In the genomic region with DNA sequence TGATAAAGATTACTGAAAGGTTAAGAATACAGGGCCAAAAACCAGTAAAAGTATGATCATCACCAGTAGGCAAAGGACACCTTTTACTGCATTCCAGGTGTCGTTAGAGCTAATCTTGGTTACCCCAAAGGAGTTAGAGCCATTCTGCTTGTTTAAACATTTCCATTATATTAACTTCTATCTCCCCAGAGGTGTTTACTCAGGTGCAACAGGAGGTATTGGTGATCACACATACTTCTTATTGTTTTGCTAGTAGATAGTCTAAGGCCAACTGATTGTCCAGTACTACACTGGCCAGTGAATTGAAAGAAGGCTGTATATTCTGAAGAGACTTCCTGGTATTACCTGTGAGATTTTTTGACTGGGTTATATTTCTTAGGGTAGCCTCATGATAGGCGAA, we compare ENCODE assay signal across 19 cellular contexts. TPM values are rescaled to one million over a fixed set of nuclear protein-coding genes. Genes with fewer than 3 reads are reported as not detected.
DNase-seq lines count a peak whose midpoint lies in the region; ATAC-seq, FAIRE-seq and TF ChIP-seq lines count a peak whose summit lies in the region.
"Had no signal": no experiment of that assay in that cellular context is flagged by ENCODE, and none has a peak within 500 bp of the region (broad histone marks: within the 10 kb centered on the region; RNA-seq: fewer than 3 reads in every experiment).

No MANE protein-coding gene starts in this region.

- no peaks in the 10 kb centered on the region for H4K20me1 ChIP-seq in hepatocyte (ENCODE audit: insufficient read depth, poor library complexity, severe bottlenecking)

- TF ChIP-seq CTCF in A549 (IDR thresholded peaks at IDR 0.05) (no peak), esophagus muscularis mucosa (IDR thresholded peaks at IDR 0.05) (no peak), progenitor cell of endocrine pancreas (IDR thresholded peaks at IDR 0.05; ENCODE audit: unreplicated experiment) (no peak), hepatocyte (IDR thresholded peaks at IDR 0.05; ENCODE audit: poor library complexity) (no peak)

- H3K4me1 ChIP-seq in A549 = no peaks in the 10 kb centered on the region
- no peaks in the 10 kb centered on the region for H3K4me1 ChIP-seq in esophagus muscularis mucosa
- no peaks in the 10 kb centered on the region for H3K4me1 ChIP-seq in hepatocyte (ENCODE audit: insufficient read depth)

- H3K9me3 Mint-ChIP-seq in progenitor cell of endocrine pancreas (ENCODE audit: low read depth) = peaks cover 34% of the 10 kb centered on the region

- H3K27me3 Mint-ChIP-seq in progenitor cell of endocrine pancreas = no peaks in the 10 kb centered on the region
- H3K27me3 Mint-ChIP-seq: CD4-positive, alpha-beta memory T cell had no signal

- ATAC-seq in A549 (no peak), HG03342 (IDR thresholded peaks at IDR 0.05; ENCODE audit: unreplicated experiment) (no peak)

- in situ Hi-C loops in KBM-7 (cut with MboI; ENCODE audit: low pct_unique_long_range_greater_than_20kb, low sequenced_read_pairs) = no loop called here

- no peak overlapping the region for H3K4me2 ChIP-seq in A549
- H3K4me2 ChIP-seq in hepatocyte = no peak overlapping the region

- no peak overlapping the region for H3K4me3 ChIP-seq in A549
- H3K4me3 ChIP-seq in esophagus muscularis mucosa = no peak overlapping the region
- no peak overlapping the region for H3K4me3 ChIP-seq in hepatocyte

- H2AFZ ChIP-seq in hepatocyte = no peak overlapping the region

- CTCF ChIA-PET in A549 (lab: Yijun Ruan, JAX) = no interaction called here

- H3K4me3 Mint-ChIP-seq in progenitor cell of endocrine pancreas (ENCODE audit: low read depth) = no peak overlapping the region
- H3K4me3 Mint-ChIP-seq: CD4-positive, alpha-beta memory T cell had no signal

- no peaks in the 10 kb centered on the region for H3K9me3 ChIP-seq in A549
- no peaks in the 10 kb centered on the region for H3K9me3 ChIP-seq in esophagus muscularis mucosa
- H3K9me3 ChIP-seq in hepatocyte (ENCODE audit: low read depth) = no peaks in the 10 kb centered on the region

- H3K27me3 ChIP-seq in esophagus muscularis mucosa (no peaks in the 10 kb centered on the region), hepatocyte (no peaks in the 10 kb centered on the region)

- no peaks in the 10 kb centered on the region for H3K9me2 ChIP-seq in hepatocyte (replicated peaks; ENCODE audit: insufficient read depth)

- DNase-seq in A549 (ENCODE audit: low read depth in 1 of 2, low spot score in 1 of 2) (no peak), NCI-H146 (lab: John Stamatoyannopoulos, UW) (peak; percentile 56), esophagus muscularis mucosa (ENCODE audit: extremely low spot score) (peak; percentile 17), progenitor cell of endocrine pancreas (ENCODE audit: low spot score, unreplicated experiment) (no peak), hepatocyte (ENCODE audit: low spot score) (no peak), KBM-7 (no peak)
- DNase-seq: 8988T; C1 segment of cervical spinal cord; CD4-positive, alpha-beta memory T cell; COR-L47; DMS153; DND-41; GOT3; H7; HCEC 1CT had no signal

- TF ChIP-seq RAD21 in A549 (conservative IDR thresholded peaks at IDR 0.05 in 1 of 2, IDR thresholded peaks at IDR 0.05 in 1 of 2) = no peak

- no peaks in the 10 kb centered on the region for H3K79me2 ChIP-seq in hepatocyte

- H3K4me1 Mint-ChIP-seq in progenitor cell of endocrine pancreas (ENCODE audit: low read depth) = peaks cover 13% of the 10 kb centered on the region
- H3K4me1 Mint-ChIP-seq: CD4-positive, alpha-beta memory T cell had no signal

- WGBS in A549 (ENCODE audit: missing lambda C conversion rate) = 35% methylated on average over 2 of the region's 2 CpGs
- 74% methylated on average over 2 of the region's 2 CpGs for WGBS in esophagus muscularis mucosa
- 65% methylated on average over 2 of the region's 2 CpGs for WGBS in hepatocyte (ENCODE audit: low lambda C conversion rate, missing lambda C conversion rate)

- H3K36me3 Mint-ChIP-seq in progenitor cell of endocrine pancreas (ENCODE audit: insufficient read depth) = no peaks in the 10 kb centered on the region
- H3K36me3 Mint-ChIP-seq: CD4-positive, alpha-beta memory T cell had no signal

- TF ChIP-seq POLR2A in A549 (IDR thresholded peaks at IDR 0.05; ENCODE audit: low read length) (no peak), esophagus muscularis mucosa (IDR thresholded peaks at IDR 0.05; ENCODE audit: low read depth) (no peak)

- intact Hi-C loops in esophagus muscularis mucosa (cut with DNase I) = no loop called here

- peak overlapping the region; percentile 21 for H3K27ac Mint-ChIP-seq in progenitor cell of endocrine pancreas

- FAIRE-seq in A549 (lab: Jason Lieb, UNC) = peak; percentile 18
- FAIRE-seq: G401.6, GM12892 had no signal

- TF ChIP-seq EP300 in A549 (IDR thresholded peaks at IDR 0.05) = no peak
- TF ChIP-seq EP300 in esophagus muscularis mucosa (IDR thresholded peaks at IDR 0.05) = no peak

- no peak overlapping the region for H3K27ac ChIP-seq in A549
- no peak overlapping the region for H3K27ac ChIP-seq in esophagus muscularis mucosa (replicated peaks in 1 of 4)
- H3K27ac ChIP-seq in hepatocyte = no peak overlapping the region

- H3K36me3 ChIP-seq in esophagus muscularis mucosa (no peaks in the 10 kb centered on the region), hepatocyte (replicated peaks; ENCODE audit: insufficient read depth, low read depth) (no peaks in the 10 kb centered on the region)

- POLR2A ChIA-PET in A549 (lab: Yijun Ruan, JAX) = no interaction called here

TF ChIP-seq in A549, 52 proteins besides CTCF, POLR2A, EP300 and RAD21 (continues in another document):
- no peak for TF ChIP-seq ZC3H11A (IDR thresholded peaks at IDR 0.05)
- no peak for TF ChIP-seq NR3C1 (IDR thresholded peaks at IDR 0.05)
- no peak for TF ChIP-seq HEYL (CRISPR knock-in tag; IDR thresholded peaks at IDR 0.05)
- no peak for TF ChIP-seq GATA3 (IDR thresholded peaks at IDR 0.05; ENCODE audit: borderline replicate concordance)
- TF ChIP-seq, protein P1, sequence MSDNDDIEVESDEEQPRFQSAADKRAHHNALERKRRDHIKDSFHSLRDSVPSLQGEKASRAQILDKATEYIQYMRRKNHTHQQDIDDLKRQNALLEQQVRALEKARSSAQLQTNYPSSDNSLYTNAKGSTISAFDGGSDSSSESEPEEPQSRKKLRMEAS (IDR thresholded peaks at IDR 0.05) = no peak
- TF ChIP-seq CEBPB (IDR thresholded peaks at IDR 0.05) = no peak
- no peak for TF ChIP-seq CHD4 (IDR thresholded peaks at IDR 0.05; ENCODE audit: borderline replicate concordance)
- no peak for TF ChIP-seq CHD2 (IDR thresholded peaks at IDR 0.05; ENCODE audit: low read length, partially characterized antibody)
- no peak for TF ChIP-seq MAFK (IDR thresholded peaks at IDR 0.05; ENCODE audit: partially characterized antibody)
- TF ChIP-seq SMC3 (IDR thresholded peaks at IDR 0.05) = no peak
- TF ChIP-seq FOSL2 (IDR thresholded peaks at IDR 0.05) = no peak
- no peak for TF ChIP-seq FOSL2 (CRISPR knock-in tag; IDR thresholded peaks at IDR 0.05)
- TF ChIP-seq CBX8 (IDR thresholded peaks at IDR 0.05) = no peak
- TF ChIP-seq, protein P2, sequence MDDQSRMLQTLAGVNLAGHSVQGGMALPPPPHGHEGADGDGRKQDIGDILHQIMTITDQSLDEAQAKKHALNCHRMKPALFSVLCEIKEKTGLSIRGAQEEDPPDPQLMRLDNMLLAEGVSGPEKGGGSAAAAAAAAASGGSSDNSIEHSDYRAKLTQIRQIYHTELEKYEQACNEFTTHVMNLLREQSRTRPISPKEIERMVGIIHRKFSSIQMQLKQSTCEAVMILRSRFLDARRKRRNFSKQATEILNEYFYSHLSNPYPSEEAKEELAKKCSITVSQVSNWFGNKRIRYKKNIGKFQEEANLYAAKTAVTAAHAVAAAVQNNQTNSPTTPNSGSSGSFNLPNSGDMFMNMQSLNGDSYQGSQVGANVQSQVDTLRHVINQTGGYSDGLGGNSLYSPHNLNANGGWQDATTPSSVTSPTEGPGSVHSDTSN (IDR thresholded peaks at IDR 0.05) = no peak
- TF ChIP-seq, protein P3, sequence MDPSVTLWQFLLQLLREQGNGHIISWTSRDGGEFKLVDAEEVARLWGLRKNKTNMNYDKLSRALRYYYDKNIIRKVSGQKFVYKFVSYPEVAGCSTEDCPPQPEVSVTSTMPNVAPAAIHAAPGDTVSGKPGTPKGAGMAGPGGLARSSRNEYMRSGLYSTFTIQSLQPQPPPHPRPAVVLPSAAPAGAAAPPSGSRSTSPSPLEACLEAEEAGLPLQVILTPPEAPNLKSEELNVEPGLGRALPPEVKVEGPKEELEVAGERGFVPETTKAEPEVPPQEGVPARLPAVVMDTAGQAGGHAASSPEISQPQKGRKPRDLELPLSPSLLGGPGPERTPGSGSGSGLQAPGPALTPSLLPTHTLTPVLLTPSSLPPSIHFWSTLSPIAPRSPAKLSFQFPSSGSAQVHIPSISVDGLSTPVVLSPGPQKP (IDR thresholded peaks at IDR 0.05; ENCODE audit: low read depth, low read length) = no peak
- TF ChIP-seq, protein P4, sequence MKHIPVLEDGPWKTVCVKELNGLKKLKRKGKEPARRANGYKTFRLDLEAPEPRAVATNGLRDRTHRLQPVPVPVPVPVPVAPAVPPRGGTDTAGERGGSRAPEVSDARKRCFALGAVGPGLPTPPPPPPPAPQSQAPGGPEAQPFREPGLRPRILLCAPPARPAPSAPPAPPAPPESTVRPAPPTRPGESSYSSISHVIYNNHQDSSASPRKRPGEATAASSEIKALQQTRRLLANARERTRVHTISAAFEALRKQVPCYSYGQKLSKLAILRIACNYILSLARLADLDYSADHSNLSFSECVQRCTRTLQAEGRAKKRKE (CRISPR knock-in tag; IDR thresholded peaks at IDR 0.05; ENCODE audit: low read depth) = no peak

RNA-seq across cellular contexts. Expression of gene MKRN3, which starts 22.8 kb away (rescaled TPM):
- polyA plus RNA-seq in A549 (2011; rRNA removed) (3.0 and 3.7 TPM in 2 replicates), A549 (2017; fragmentation: RNase III; extraction: RNeasy Plus Mini Kit Qiagen cat#74134 plus additional on column Dnase treatment) (3.3 to 4.7 TPM (median 3.6 TPM) in 3 replicates), hepatocyte (not detected in 2 replicates)
- 2.6 and 3.1 TPM in 2 replicates for polyA plus RNA-seq in A549 (2012; cell fraction: cytosol; rRNA removed)
- polyA plus RNA-seq in A549 (2012; cell fraction: nucleus; rRNA removed) = 3.5 and 5.0 TPM in 2 replicates
- 5.9 and 7.2 TPM in 2 replicates for polyA minus RNA-seq in A549 (2011; rRNA and poly(A)+ RNA removed)
- total RNA-seq in esophagus muscularis mucosa (under 1 TPM in 3 of 4 donors, not detected in 1; 0.42 to 0.65 (median 0.46) TPM), progenitor cell of endocrine pancreas (0.24 and 0.46 TPM in 2 replicates), hepatocyte (0.57 TPM in 1 of 2 replicates, not detected in the other)
- total RNA-seq: A673, H7 had no signal

RNA-seq across cellular contexts. Expression of gene MAGEL2, which starts 59.4 kb away (rescaled TPM):
- polyA plus RNA-seq in A549 (2011; rRNA removed) (0.04 TPM in 1 of 2 replicates, not detected in the other), A549 (2017; fragmentation: RNase III; extraction: RNeasy Plus Mini Kit Qiagen cat#74134 plus additional on column Dnase treatment) (not detected in 3 replicates), hepatocyte (15.6 and 16.0 TPM in 2 replicates)
- polyA plus RNA-seq in A549 (2012; cell fraction: cytosol; rRNA removed) = 0.01 and 0.06 TPM in 2 replicates
- polyA plus RNA-seq in A549 (2012; cell fraction: nucleus; rRNA removed) = 0.11 and 0.12 TPM in 2 replicates
- 0.04 TPM in 1 of 2 replicates, not detected in the other for polyA minus RNA-seq in A549 (2011; rRNA and poly(A)+ RNA removed)
- total RNA-seq in esophagus muscularis mucosa (under 1 TPM in 2 of 4 donors, not detected in 2; 0.17 to 0.26 TPM), progenitor cell of endocrine pancreas (14.3 and 16.1 TPM in 2 replicates), hepatocyte (3.1 and 5.4 TPM in 2 replicates)
- total RNA-seq: A673; CD4-positive, alpha-beta memory T cell had no signal
- polyA plus RNA-seq: CD4-positive, alpha-beta memory T cell had no signal

Comparison
In these comparisons a context has a peak if more than half of its experiments do, and no peak if none do; other contexts are left out.
1. DNase-seq: peak in NCI-H146 (single experiment) and esophagus muscularis mucosa (single experiment); none in A549 (0 of 2), progenitor cell of endocrine pancreas (single experiment), hepatocyte (single experiment) and KBM-7 (single experiment).